Comparison of ENCODE assay signal across 1 cellular context in the genomic region with DNA sequence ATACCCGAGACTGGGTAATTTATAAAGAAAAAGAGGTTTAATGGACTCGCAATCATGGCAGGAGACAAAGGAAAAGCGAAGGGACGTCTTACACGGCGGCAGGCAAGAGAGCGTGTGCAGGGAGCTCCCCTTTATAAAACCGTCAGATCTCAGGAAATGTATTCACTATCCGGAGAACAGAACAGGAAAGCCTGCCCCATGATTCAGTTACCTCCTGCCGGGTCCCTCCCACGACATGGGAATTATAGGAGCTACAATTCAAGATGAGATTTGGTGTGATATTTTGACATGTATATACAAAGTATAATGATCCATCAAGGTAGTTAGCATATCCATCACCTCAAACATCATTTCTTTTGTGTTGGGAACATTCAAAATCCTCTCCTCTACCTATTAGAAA.
TF ChIP-seq lines count a peak whose summit lies in the region.

No MANE protein-coding gene starts in this region.

TF ChIP-seq in HCT116, 20 proteins besides CTCF, POLR2A, EP300 and RAD21:
- no peak for TF ChIP-seq TCF7L2 (IDR thresholded peaks at IDR 0.05; ENCODE audit: borderline replicate concordance, extremely low read depth, insufficient read depth, insufficient read length)
- no peak for TF ChIP-seq REST (IDR thresholded peaks at IDR 0.05; ENCODE audit: low read depth)
- no peak for TF ChIP-seq FOSL1 (IDR thresholded peaks at IDR 0.05; ENCODE audit: low read depth)
- TF ChIP-seq, protein P1, sequence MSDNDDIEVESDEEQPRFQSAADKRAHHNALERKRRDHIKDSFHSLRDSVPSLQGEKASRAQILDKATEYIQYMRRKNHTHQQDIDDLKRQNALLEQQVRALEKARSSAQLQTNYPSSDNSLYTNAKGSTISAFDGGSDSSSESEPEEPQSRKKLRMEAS (IDR thresholded peaks at IDR 0.05), result no peak
- TF ChIP-seq ZFX (IDR thresholded peaks at IDR 0.05), result no peak
